ENCODE assay signal across 26 cellular contexts in genomic region chr2:31302940-31303563, GRCh38.
DNase-seq lines count a peak whose midpoint lies in the region; ATAC-seq and TF ChIP-seq lines count a peak whose summit lies in the region.
"Had no signal": no experiment of that assay in that cellular context is flagged by ENCODE, and none has a peak within 500 bp of the region (broad histone marks: within the 10 kb centered on the region; RNA-seq: fewer than 3 reads in every experiment).

No MANE protein-coding gene starts in this region.

- H3K9me3 Mint-ChIP-seq in stimulated activated naive CD8-positive, alpha-beta T cell treated with anti-CD3 and anti-CD28 coated beads, Interleukin-15, amount 100 ng/mL, for 72 hours = peaks cover 0 to under 1% of the 10 kb centered on the region in 2 donors
- H3K9me3 Mint-ChIP-seq in neural progenitor cell = no peaks in the 10 kb centered on the region

- TF ChIP-seq CTCF in heart right ventricle (IDR thresholded peaks at IDR 0.05) (no peak), neural progenitor cell (IDR thresholded peaks at IDR 0.05) (no peak), osteoblast (IDR thresholded peaks at IDR 0.05; ENCODE audit: extremely low read depth, low read depth, low read length) (no peak)

- no peaks in the 10 kb centered on the region for H3K4me1 Mint-ChIP-seq in stimulated activated naive CD8-positive, alpha-beta T cell treated with anti-CD3 and anti-CD28 coated beads, Interleukin-15, amount 100 ng/mL, for 72 hours
- peaks cover 8% of the 10 kb centered on the region for H3K4me1 Mint-ChIP-seq in neural progenitor cell
- H3K4me1 Mint-ChIP-seq: B cell; naive thymus-derived CD4-positive, alpha-beta T cell had no signal

- no peaks in the 10 kb centered on the region for H3K79me2 ChIP-seq in neural progenitor cell (ENCODE audit: low read depth)
- H3K79me2 ChIP-seq in osteoblast (ENCODE audit: insufficient read depth, low read length) = no peaks in the 10 kb centered on the region

- H3K27me3 ChIP-seq in heart right ventricle = no peaks in the 10 kb centered on the region
- no peaks in the 10 kb centered on the region for H3K27me3 ChIP-seq in neural progenitor cell
- no peaks in the 10 kb centered on the region for H3K27me3 ChIP-seq in aorta (ENCODE audit: control insufficient read depth in 1 of 2, insufficient read depth in 2 of 2, low read length in 1 of 2)
- no peaks in the 10 kb centered on the region for H3K27me3 ChIP-seq in osteoblast (ENCODE audit: insufficient read depth, low read length)
- H3K27me3 ChIP-seq: vagina had no signal

- H3K36me3 ChIP-seq in heart right ventricle (no peaks in the 10 kb centered on the region), neural progenitor cell (no peaks in the 10 kb centered on the region), aorta (ENCODE audit: control insufficient read depth in 1 of 2, insufficient read depth in 2 of 2, low read length in 1 of 2) (no peaks in the 10 kb centered on the region), osteoblast (ENCODE audit: insufficient read depth, low read length) (no peaks in the 10 kb centered on the region)
- H3K36me3 ChIP-seq: HAP-1, SJCRH30, vagina had no signal

- no peaks in the 10 kb centered on the region for H3F3A ChIP-seq in neural progenitor cell (ENCODE audit: low read depth)

- intact Hi-C loops in heart right ventricle (cut with DNase I) (no loop called here), aorta (cut with DNase I) (no loop called here)

- H3K27ac ChIP-seq in heart right ventricle (peak overlapping the region; percentile 58 to 88 (median 76)), neural progenitor cell (no peak overlapping the region), aorta (ENCODE audit: low read depth in 1 of 2, low read length in 2 of 2) (peak overlapping the region; percentile 80 to 84), osteoblast (ENCODE audit: low read depth, low read length) (no peak overlapping the region)
- H3K27ac ChIP-seq: SJCRH30, vagina had no signal

- no peak overlapping the region for H3K9ac ChIP-seq in neural progenitor cell

- H4K20me1 ChIP-seq in neural progenitor cell (ENCODE audit: low read depth) (no peaks in the 10 kb centered on the region), osteoblast (ENCODE audit: insufficient read depth, low read length) (no peaks in the 10 kb centered on the region)

- 38 to 56% methylated on average over 9 of the region's 9 CpGs for WGBS in heart right ventricle, 2 donors
- 24 to 27% methylated on average over 9 of the region's 9 CpGs for WGBS in aorta, 2 donors

- peak; percentile 23 for ATAC-seq in stimulated activated naive CD8-positive, alpha-beta T cell treated with anti-CD3 and anti-CD28 coated beads, Interleukin-15, amount 100 ng/mL, for 72 hours
- ATAC-seq in stimulated activated naive CD8-positive, alpha-beta T cell treated with anti-CD3 and anti-CD28 coated beads, Interleukin-15, Interleukin-2, amounts not matched to agents 100 U/mL and 50 U/mL, for 24 hours = no peak
- ATAC-seq in heart right ventricle (peak; percentile 91 to 98 (median 95)), aorta (ENCODE audit: low FRiP score) (no peak)
- ATAC-seq: naive thymus-derived CD4-positive, alpha-beta T cell had no signal

- peaks cover 1% of the 10 kb centered on the region for H3K27me3 Mint-ChIP-seq in stimulated activated naive CD8-positive, alpha-beta T cell treated with anti-CD3 and anti-CD28 coated beads, Interleukin-15, amount 100 ng/mL, for 72 hours
- H3K27me3 Mint-ChIP-seq in neural progenitor cell (ENCODE audit: insufficient read depth, low read depth) = peaks cover 4% of the 10 kb centered on the region

- no peaks in the 10 kb centered on the region for H3K9me3 ChIP-seq in heart right ventricle
- no peaks in the 10 kb centered on the region for H3K9me3 ChIP-seq in neural progenitor cell (ENCODE audit: low read depth)
- H3K9me3 ChIP-seq in aorta (ENCODE audit: control insufficient read depth, low read length) = no peaks in the 10 kb centered on the region
- no peaks in the 10 kb centered on the region for H3K9me3 ChIP-seq in osteoblast (ENCODE audit: low read depth, low read length)
- H3K9me3 ChIP-seq: HAP-1, SJCRH30, vagina had no signal

- H3K27ac Mint-ChIP-seq in stimulated activated naive CD8-positive, alpha-beta T cell treated with anti-CD3 and anti-CD28 coated beads, Interleukin-15, amount 100 ng/mL, for 72 hours = no peak overlapping the region
- peak overlapping the region; percentile 82 for H3K27ac Mint-ChIP-seq in neural progenitor cell
- H3K27ac Mint-ChIP-seq: B cell; naive thymus-derived CD4-positive, alpha-beta T cell had no signal

- no peak overlapping the region for H3K4me3 Mint-ChIP-seq in stimulated activated naive CD8-positive, alpha-beta T cell treated with anti-CD3 and anti-CD28 coated beads, Interleukin-15, amount 100 ng/mL, for 72 hours
- no peak overlapping the region for H3K4me3 Mint-ChIP-seq in neural progenitor cell
- H3K4me3 Mint-ChIP-seq: B cell; naive thymus-derived CD4-positive, alpha-beta T cell had no signal

- H3K4me3 ChIP-seq in heart right ventricle (no peak overlapping the region), neural progenitor cell (no peak overlapping the region), aorta (ENCODE audit: low read length in 2 of 2) (no peak overlapping the region), osteoblast (ENCODE audit: insufficient read depth, low read length) (no peak overlapping the region)
- H3K4me3 ChIP-seq: HAP-1, lung, SJCRH30, vagina had no signal

- DNase-seq in stimulated activated naive CD8-positive, alpha-beta T cell treated with anti-CD3 and anti-CD28 coated beads, Interleukin-15, amount 100 ng/mL, for 72 hours = no peak
- DNase-seq in stimulated activated naive CD8-positive, alpha-beta T cell treated with anti-CD3 and anti-CD28 coated beads, Interleukin-15, Interleukin-2, amounts not matched to agents 100 U/mL and 50 U/mL, for 24 hours = no peak
- peak; percentile 51 to 66 for DNase-seq in heart right ventricle
- no peak for DNase-seq in neural progenitor cell (ENCODE audit: low spot score)
- DNase-seq in aorta = no peak
- no peak for DNase-seq in NCI-H2227 treated with DMSO at 0.1 percent for 48 hours (lab: John Stamatoyannopoulos, UW)
- DNase-seq in osteoblast (ENCODE audit: insufficient read length, low spot score, missing footprints) = no peak
- DNase-seq in cerebellar cortex (ENCODE audit: low spot score) = no peak
- DNase-seq: 8988T; activated CD4-positive, alpha-beta T cell treated with anti-CD3 and anti-CD28 coated beads, Interleukin-2, amount 50 U/mL, for 48 hours; activated effector memory CD4-positive, alpha-beta T cell treated with anti-CD3 and anti-CD28 coated beads, Interleukin-2, amount 50 U/mL, for 16 hours; caudate nucleus; COR-L47; DND-41; effector CD8-positive, alpha-beta T cell; KG1; naive thymus-derived CD4-positive, alpha-beta T cell; NCI-H2171 treated with DMSO at 0.1 percent for 48 hours; NCI-H748 treated with DMSO at 0.1 percent for 48 hours; SJCRH30; stimulated activated CD4-positive, alpha-beta T cell treated with anti-CD3 and anti-CD28 coated beads, Interleukin-4, amount 100 ng/mL, for 24 hours; T-helper 2 cell had no signal

- H3K36me3 Mint-ChIP-seq in neural progenitor cell = no peaks in the 10 kb centered on the region
- H3K36me3 Mint-ChIP-seq: naive thymus-derived CD4-positive, alpha-beta T cell had no signal

- H2AFZ ChIP-seq in neural progenitor cell (replicated peaks) (no peak overlapping the region), osteoblast (ENCODE audit: low read length) (no peak overlapping the region)

- peaks cover 0 to 23% (median 11%) of the 10 kb centered on the region in 9 donors for H3K4me1 ChIP-seq in heart right ventricle
- H3K4me1 ChIP-seq in neural progenitor cell = no peaks in the 10 kb centered on the region
- H3K4me1 ChIP-seq in aorta (ENCODE audit: control insufficient read depth in 1 of 2, insufficient read depth in 2 of 2, low read length in 2 of 2) = no peaks in the 10 kb centered on the region
- no peaks in the 10 kb centered on the region for H3K4me1 ChIP-seq in osteoblast (ENCODE audit: insufficient read depth, low read length)
- H3K4me1 ChIP-seq: HAP-1, SJCRH30 had no signal

- H3K4me2 ChIP-seq in neural progenitor cell (no peak overlapping the region), osteoblast (ENCODE audit: insufficient read depth, low read length) (no peak overlapping the region)

Comparison
In these comparisons a context has a peak if more than half of its experiments do, and no peak if none do; other contexts are left out.
1. ATAC-seq: peak in stimulated activated naive CD8-positive, alpha-beta T cell treated with anti-CD3 and anti-CD28 coated beads, Interleukin-15, amount 100 ng/mL, for 72 hours (single experiment) and heart right ventricle (8 of 8); none in stimulated activated naive CD8-positive, alpha-beta T cell treated with anti-CD3 and anti-CD28 coated beads, Interleukin-15, Interleukin-2, amounts not matched to agents 100 U/mL and 50 U/mL, for 24 hours (single experiment) and aorta (single experiment).
2. DNase-seq: peak in heart right ventricle (2 of 2); none in stimulated activated naive CD8-positive, alpha-beta T cell treated with anti-CD3 and anti-CD28 coated beads, Interleukin-15, amount 100 ng/mL, for 72 hours (0 of 2), stimulated activated naive CD8-positive, alpha-beta T cell treated with anti-CD3 and anti-CD28 coated beads, Interleukin-15, Interleukin-2, amounts not matched to agents 100 U/mL and 50 U/mL, for 24 hours (single experiment), neural progenitor cell (single experiment), aorta (0 of 2), NCI-H2227 treated with DMSO at 0.1 percent for 48 hours (single experiment), osteoblast (single experiment) and cerebellar cortex (single experiment).
3. H3K27ac ChIP-seq: peak in heart right ventricle (10 of 10) and aorta (2 of 2); none in neural progenitor cell (single experiment) and osteoblast (single experiment).